In the genomic region with DNA sequence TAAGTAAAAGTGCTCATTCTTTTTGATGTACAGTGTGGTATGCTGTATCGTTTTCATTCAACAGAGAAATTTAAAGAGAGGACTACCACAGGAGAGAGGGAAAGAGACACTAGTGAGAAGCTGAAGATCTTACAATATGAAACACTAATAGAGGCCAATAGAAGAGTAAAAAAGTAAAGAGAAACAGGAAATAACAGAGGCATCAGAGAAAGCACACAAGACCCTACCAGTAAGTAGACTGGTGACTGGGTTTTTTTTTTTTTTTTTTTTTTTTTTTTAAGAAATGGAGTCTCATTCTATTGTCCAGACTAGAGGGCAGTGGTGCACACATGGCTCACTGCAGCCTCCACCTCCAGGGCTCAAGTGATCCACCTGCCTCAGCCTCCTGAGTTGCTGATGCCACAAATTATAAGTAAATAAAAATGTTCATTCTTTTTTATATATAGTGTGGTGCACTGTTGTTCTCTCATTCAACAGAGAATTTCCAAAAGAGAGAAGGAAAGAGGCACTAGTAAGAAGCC, we compare ENCODE assay signal across 16 cellular contexts. TPM values are rescaled to one million over a fixed set of nuclear protein-coding genes. Genes with fewer than 3 reads are reported as not detected.
DNase-seq lines count a peak whose midpoint lies in the region; ATAC-seq and TF ChIP-seq lines count a peak whose summit lies in the region.
"Had no signal": no experiment of that assay in that cellular context is flagged by ENCODE, and none has a peak within 500 bp of the region (broad histone marks: within the 10 kb centered on the region; RNA-seq: fewer than 3 reads in every experiment).

No MANE protein-coding gene starts in this region.

- TF ChIP-seq CTCF in HEK293 (tag by site-specific recombination; IDR thresholded peaks at IDR 0.05) (no peak), tibial artery (IDR thresholded peaks at IDR 0.05) (no peak), body of pancreas (IDR thresholded peaks at IDR 0.05) (no peak)

- intact Hi-C loops in activated CD4-positive, alpha-beta T cell treated with anti-CD3 and anti-CD28 coated beads, Interleukin-2, amount 10 ng/mL, durations not matched to agents 24 days and 14 days (cut with micrococcal nuclease), result no loop called here
- intact Hi-C loops in left colon (cut with DNase I, micrococcal nuclease) (no loop called here), tibial artery (cut with DNase I; ENCODE audit: low total_unique reads) (no loop called here), body of pancreas (cut with DNase I) (no loop called here)

- no peak overlapping the region for H3K4me3 Mint-ChIP-seq in activated CD4-positive, alpha-beta T cell treated with anti-CD3 and anti-CD28 coated beads, Interleukin-2, amount 10 ng/mL, durations not matched to agents 24 days and 14 days
- H3K4me3 Mint-ChIP-seq: IgD-negative memory B cell had no signal

- peaks cover 3% of the 10 kb centered on the region for H3K4me1 Mint-ChIP-seq in activated CD4-positive, alpha-beta T cell treated with anti-CD3 and anti-CD28 coated beads, Interleukin-2, amount 10 ng/mL, durations not matched to agents 24 days and 14 days

- no peak overlapping the region for H3K27ac Mint-ChIP-seq in activated CD4-positive, alpha-beta T cell treated with anti-CD3 and anti-CD28 coated beads, Interleukin-2, amount 10 ng/mL, durations not matched to agents 24 days and 14 days
- H3K27ac Mint-ChIP-seq: IgD-negative memory B cell had no signal

- CTCF ChIA-PET in HEK293 (lab: Yijun Ruan, JAX), result interaction anchor here (0.5 to 2.1 kb wide), 4 partner anchors 14 to 212 kb away, joined by 3 to 11 read pairs (median 4); no protein-coding TSS in a partner anchor

- H3K4me1 ChIP-seq in HEK293 (ENCODE audit: control insufficient read depth, insufficient read depth, low read length) (peaks cover 19% of the 10 kb centered on the region), tibial artery (no peaks in the 10 kb centered on the region), body of pancreas (no peaks in the 10 kb centered on the region)
- H3K4me1 ChIP-seq: HAP-1 had no signal

- WGBS in body of pancreas, 2 donors, result 45 to 61% methylated on average over 1 of the region's 1 CpG

- H3K27me3 Mint-ChIP-seq in activated CD4-positive, alpha-beta T cell treated with anti-CD3 and anti-CD28 coated beads, Interleukin-2, amount 10 ng/mL, durations not matched to agents 24 days and 14 days, result peaks cover 3% of the 10 kb centered on the region

- H3K27me3 ChIP-seq in tibial artery (no peaks in the 10 kb centered on the region), body of pancreas (no peaks in the 10 kb centered on the region)

- H3K9me3 ChIP-seq in HEK293 (ENCODE audit: control insufficient read depth, insufficient read depth, low read depth, low read length) (no peaks in the 10 kb centered on the region), tibial artery (no peaks in the 10 kb centered on the region), body of pancreas (no peaks in the 10 kb centered on the region)
- H3K9me3 ChIP-seq: HAP-1 had no signal

- no peaks in the 10 kb centered on the region for H3K36me3 Mint-ChIP-seq in activated CD4-positive, alpha-beta T cell treated with anti-CD3 and anti-CD28 coated beads, Interleukin-2, amount 10 ng/mL, durations not matched to agents 24 days and 14 days (ENCODE audit: low read depth)

- H3K27ac ChIP-seq in HEK293 (ENCODE audit: extremely low read depth, low read depth, low read length) (no peak overlapping the region), tibial artery (no peak overlapping the region), body of pancreas (no peak overlapping the region)

- ATAC-seq in left colon (peak; percentile 45), body of pancreas (no peak), HG03571 (IDR thresholded peaks at IDR 0.05; ENCODE audit: unreplicated experiment) (no peak)

- H3K36me3 ChIP-seq in HEK293 (ENCODE audit: control insufficient read depth in 2 of 2, insufficient read depth in 1 of 2, low read length in 2 of 2) (peaks cover 0 to 5% of the 10 kb centered on the region in 2 experiments; a peak in 2 of 3 replicates), tibial artery (no peaks in the 10 kb centered on the region), body of pancreas (replicated peaks in 1 of 2; ENCODE audit: insufficient read depth in 1 of 2, low read depth in 2 of 2) (no peaks in the 10 kb centered on the region)
- H3K36me3 ChIP-seq: HAP-1 had no signal

- DNase-seq in activated CD4-positive, alpha-beta T cell treated with anti-CD3 and anti-CD28 coated beads, Interleukin-2, amount 10 ng/mL, durations not matched to agents 24 days and 14 days, result peak; percentile 13
- DNase-seq in activated CD4-positive, alpha-beta T cell treated with anti-CD3 and anti-CD28 coated beads for 48 hours, result no peak
- DNase-seq in SK-MEL-5 (ENCODE audit: low read depth, low spot score) (peak; percentile 8), left colon (no peak), tibial artery (no peak), body of pancreas (no peak)
- DNase-seq: C1 segment of cervical spinal cord, COR-L47, NCI-H1092, NCI-H187, RPMI8226 had no signal

- no peak for TF ChIP-seq POLR2A in body of pancreas (IDR thresholded peaks at IDR 0.05)

- in situ Hi-C loops in SK-MEL-5 (cut with HindIII; ENCODE audit: low pct_unique_long_range_greater_than_20kb, low sequenced_read_pairs), result no loop called here

- H3K4me3 ChIP-seq in HEK293 (ENCODE audit: low read depth, low read length), result no peak overlapping the region
- no peak overlapping the region for H3K4me3 ChIP-seq in tibial artery
- no peak overlapping the region for H3K4me3 ChIP-seq in body of pancreas
- H3K4me3 ChIP-seq: HAP-1 had no signal

- POLR2A ChIA-PET in HEK293 (lab: Yijun Ruan, JAX), result interaction anchor here (0.7 kb wide), 1 partner anchor 18 kb away, joined by 6 read pairs; no protein-coding TSS in a partner anchor

- no peaks in the 10 kb centered on the region for H3K9me3 Mint-ChIP-seq in activated CD4-positive, alpha-beta T cell treated with anti-CD3 and anti-CD28 coated beads, Interleukin-2, amount 10 ng/mL, durations not matched to agents 24 days and 14 days

TF ChIP-seq in HEK293, 187 proteins besides CTCF, POLR2A, EP300 and RAD21 (continues in another document):
- TF ChIP-seq ZNF266 (tag by site-specific recombination; IDR thresholded peaks at IDR 0.05; ENCODE audit: low read depth) (no peak), ZNF292 (tag by site-specific recombination; IDR thresholded peaks at IDR 0.05; ENCODE audit: borderline replicate concordance, low read depth) (no peak), GLIS2 (tag by site-specific recombination; IDR thresholded peaks at IDR 0.05) (no peak), ZNF555 (tag by site-specific recombination; conservative IDR thresholded peaks at IDR 0.05) (no peak), ZNF146 (tag by site-specific recombination; IDR thresholded peaks at IDR 0.05) (no peak), ZNF2 (tag by site-specific recombination; IDR thresholded peaks at IDR 0.05) (no peak), ZNF202 (tag by site-specific recombination; IDR thresholded peaks at IDR 0.05; ENCODE audit: borderline replicate concordance) (no peak), ZNF16 (tag by site-specific recombination; IDR thresholded peaks at IDR 0.05; ENCODE audit: low read depth) (no peak), PRDM1 (tag by site-specific recombination; IDR thresholded peaks at IDR 0.05) (peak; percentile 89), ZNF629 (tag by site-specific recombination; IDR thresholded peaks at IDR 0.05) (no peak), ZNF654 (tag by site-specific recombination; IDR thresholded peaks at IDR 0.05; ENCODE audit: low read depth) (no peak), ZNF423 (tag by site-specific recombination; IDR thresholded peaks at IDR 0.05) (no peak), ZNF544 (tag by site-specific recombination; IDR thresholded peaks at IDR 0.05) (no peak)
- TF ChIP-seq, protein P1, sequence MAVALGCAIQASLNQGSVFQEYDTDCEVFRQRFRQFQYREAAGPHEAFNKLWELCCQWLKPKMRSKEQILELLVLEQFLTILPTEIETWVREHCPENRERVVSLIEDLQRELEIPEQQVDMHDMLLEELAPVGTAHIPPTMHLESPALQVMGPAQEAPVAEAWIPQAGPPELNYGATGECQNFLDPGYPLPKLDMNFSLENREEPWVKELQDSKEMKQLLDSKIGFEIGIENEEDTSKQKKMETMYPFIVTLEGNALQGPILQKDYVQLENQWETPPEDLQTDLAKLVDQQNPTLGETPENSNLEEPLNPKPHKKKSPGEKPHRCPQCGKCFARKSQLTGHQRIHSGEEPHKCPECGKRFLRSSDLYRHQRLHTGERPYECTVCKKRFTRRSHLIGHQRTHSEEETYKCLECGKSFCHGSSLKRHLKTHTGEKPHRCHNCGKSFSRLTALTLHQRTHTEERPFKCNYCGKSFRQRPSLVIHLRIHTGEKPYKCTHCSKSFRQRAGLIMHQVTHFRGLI (tag by site-specific recombination; IDR thresholded peaks at IDR 0.05), result no peak
- TF ChIP-seq, protein P2, sequence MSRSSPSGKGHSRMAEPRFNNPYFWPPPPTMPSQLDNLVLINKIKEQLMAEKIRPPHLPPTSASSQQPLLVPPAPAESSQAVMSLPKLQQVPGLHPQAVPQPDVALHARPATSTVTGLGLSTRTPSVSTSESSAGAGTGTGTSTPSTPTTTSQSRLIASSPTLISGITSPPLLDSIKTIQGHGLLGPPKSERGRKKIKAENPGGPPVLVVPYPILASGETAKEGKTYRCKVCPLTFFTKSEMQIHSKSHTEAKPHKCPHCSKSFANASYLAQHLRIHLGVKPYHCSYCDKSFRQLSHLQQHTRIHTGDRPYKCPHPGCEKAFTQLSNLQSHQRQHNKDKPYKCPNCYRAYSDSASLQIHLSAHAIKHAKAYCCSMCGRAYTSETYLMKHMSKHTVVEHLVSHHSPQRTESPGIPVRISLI (tag by site-specific recombination; IDR thresholded peaks at IDR 0.05), result peak; percentile 88
- TF ChIP-seq, protein P3, sequence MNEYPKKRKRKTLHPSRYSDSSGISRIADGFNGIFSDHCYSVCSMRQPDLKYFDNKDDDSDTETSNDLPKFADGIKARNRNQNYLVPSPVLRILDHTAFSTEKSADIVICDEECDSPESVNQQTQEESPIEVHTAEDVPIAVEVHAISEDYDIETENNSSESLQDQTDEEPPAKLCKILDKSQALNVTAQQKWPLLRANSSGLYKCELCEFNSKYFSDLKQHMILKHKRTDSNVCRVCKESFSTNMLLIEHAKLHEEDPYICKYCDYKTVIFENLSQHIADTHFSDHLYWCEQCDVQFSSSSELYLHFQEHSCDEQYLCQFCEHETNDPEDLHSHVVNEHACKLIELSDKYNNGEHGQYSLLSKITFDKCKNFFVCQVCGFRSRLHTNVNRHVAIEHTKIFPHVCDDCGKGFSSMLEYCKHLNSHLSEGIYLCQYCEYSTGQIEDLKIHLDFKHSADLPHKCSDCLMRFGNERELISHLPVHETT (tag by site-specific recombination; IDR thresholded peaks at IDR 0.05), result no peak

RNA-seq across cellular contexts. Expression of a gene that starts 18.8 kb away (rescaled TPM):
- total RNA-seq in activated CD4-positive, alpha-beta T cell treated with anti-CD3 and anti-CD28 coated beads, Interleukin-2, amount 10 ng/mL, durations not matched to agents 24 days and 14 days, result 0.88 and 0.89 TPM in 2 replicates
- total RNA-seq in SK-MEL-5 (2014; rRNA removed; shearing (Covaris generic)), result 4.3 and 4.7 TPM in 2 replicates
- polyA plus RNA-seq in SK-MEL-5 (2015; cell fraction: cytosol; rRNA removed), result 5.8 and 8.0 TPM in 2 replicates
- polyA plus RNA-seq in SK-MEL-5 (2015; cell fraction: nucleus; rRNA removed), result 2.1 and 2.7 TPM in 2 replicates
- total RNA-seq in left colon (under 1 TPM; 0.31 to 0.47 TPM), body of pancreas (under 1 TPM in 1 of 2 donors, not detected in 1; 0.52 TPM)
- total RNA-seq: HT-29 had no signal
- polyA plus RNA-seq: IgD-negative memory B cell had no signal

Comparison
In these comparisons a context has a peak if more than half of its experiments do, and no peak if none do; other contexts are left out.
1. DNase-seq: peak in activated CD4-positive, alpha-beta T cell treated with anti-CD3 and anti-CD28 coated beads, Interleukin-2, amount 10 ng/mL, durations not matched to agents 24 days and 14 days (single experiment) and SK-MEL-5 (single experiment); none in activated CD4-positive, alpha-beta T cell treated with anti-CD3 and anti-CD28 coated beads for 48 hours (single experiment), left colon (0 of 2), tibial artery (0 of 2) and body of pancreas (0 of 4).